35 cellular contexts compared by ENCODE assay signal in the genomic region with DNA sequence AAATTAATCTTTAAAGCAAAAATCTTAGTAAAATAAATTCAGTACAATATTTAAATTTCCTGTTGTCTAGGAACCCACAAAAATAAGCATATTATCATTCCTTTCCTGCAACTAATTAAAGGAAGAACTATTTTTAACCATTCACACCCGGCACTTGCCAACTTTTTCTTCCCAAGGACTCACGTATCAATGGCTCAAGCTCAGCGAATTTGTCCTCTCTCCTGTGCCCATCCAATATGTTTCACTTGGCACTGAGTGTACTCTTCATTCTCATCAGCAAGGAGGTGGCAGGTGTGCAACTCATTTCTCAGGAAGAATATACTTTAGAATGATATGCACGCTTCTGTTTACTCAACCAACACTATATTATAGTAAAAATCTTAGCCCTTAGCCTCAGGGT.
"Had no signal": no experiment of that assay in that cellular context is flagged by ENCODE, and none has a peak within 500 bp of the region (broad histone marks: within the 10 kb centered on the region; RNA-seq: fewer than 3 reads in every experiment).

No MANE protein-coding gene starts in this region.

- H3K27ac ChIP-seq: adrenal gland, body of pancreas, brain microvascular endothelial cell, breast epithelium, VCaP had no signal

- H3K4me3 ChIP-seq: adrenal gland, body of pancreas, breast epithelium had no signal

- H3K27me3 Mint-ChIP-seq: activated B cell treated with CpG ODN at 0.5 μM for 24 hours; activated CD4-positive, alpha-beta memory T cell treated with anti-CD3 and anti-CD28 coated beads for 36 hours; activated CD4-positive, alpha-beta T cell treated with anti-CD3 and anti-CD28 coated beads, Interleukin-2, amount 10 ng/mL, durations not matched to agents 24 days and 14 days; activated CD8-positive, alpha-beta T cell treated with anti-CD3 and anti-CD28 coated beads for 36 hours; activated naive CD8-positive, alpha-beta T cell treated with anti-CD3 and anti-CD28 coated beads for 36 hours; activated T-helper 17 cell treated with anti-CD3 and anti-CD28 coated beads, Interleukin-2, amount 50 U/mL, for 72 hours had no signal

- H3K4me1 ChIP-seq: adrenal gland, body of pancreas, breast epithelium had no signal

- H3K4me1 Mint-ChIP-seq: activated B cell treated with CpG ODN at 0.5 μM for 24 hours; activated CD4-positive, alpha-beta T cell treated with anti-CD3 and anti-CD28 coated beads, Interleukin-2, amount 10 ng/mL, durations not matched to agents 24 days and 14 days; activated naive CD8-positive, alpha-beta T cell treated with anti-CD3 and anti-CD28 coated beads for 36 hours; activated T-helper 17 cell treated with anti-CD3 and anti-CD28 coated beads, Interleukin-2, amount 50 U/mL, for 72 hours had no signal

- H3K27ac Mint-ChIP-seq: activated B cell treated with CpG ODN at 0.5 μM for 24 hours; activated CD4-positive, alpha-beta memory T cell treated with anti-CD3 and anti-CD28 coated beads for 36 hours; activated CD4-positive, alpha-beta T cell treated with anti-CD3 and anti-CD28 coated beads, Interleukin-2, amount 10 ng/mL, durations not matched to agents 24 days and 14 days; activated CD8-positive, alpha-beta T cell treated with anti-CD3 and anti-CD28 coated beads for 36 hours; activated naive CD4-positive, alpha-beta T cell treated with anti-CD3 and anti-CD28 coated beads for 36 hours; activated naive CD4-positive, alpha-beta T cell treated with anti-CD3 and anti-CD28 coated beads, Interleukin-2, amount 50 U/mL, for 72 hours; activated naive CD8-positive, alpha-beta T cell treated with anti-CD3 and anti-CD28 coated beads for 36 hours; activated T-cell treated with anti-CD3 and anti-CD28 coated beads, Interleukin-2, amount 50 U/mL, for 72 hours; activated T-helper 1 cell treated with anti-CD3 and anti-CD28 coated beads, Interleukin-12 subunit alpha, Interleukin-12 subunit beta, Interleukin-2, Interleukin-4 antibody, amounts not matched to agents 30 ng/mL and 10 ng/mL and 1 ng/mL, durations not matched to agents 14 hours and 24 hours and 36 hours; activated T-helper 17 cell treated with anti-CD3 and anti-CD28 coated beads, Interleukin-2, amount 50 U/mL, for 72 hours; T-helper 1 cell treated with Interleukin-12 subunit alpha and Interleukin-12 subunit beta and Interleukin-4 antibody, amounts not matched to agents 30 μg/mL and 1 μg/mL, for 36 hours; T-helper 2 cell treated with Interferon-gamma antibody and Interleukin-4, amounts not matched to agents 5 μg/mL and 100 μg/mL, for 36 hours had no signal

- H3K36me3 ChIP-seq: adrenal gland, brain microvascular endothelial cell, breast epithelium had no signal

- H3K27me3 ChIP-seq: adrenal gland, body of pancreas, brain microvascular endothelial cell, breast epithelium had no signal

- ATAC-seq: activated CD8-positive, alpha-beta T cell treated with anti-CD3 and anti-CD28 coated beads for 36 hours; activated naive CD4-positive, alpha-beta T cell treated with anti-CD3 and anti-CD28 coated beads, Interleukin-2, amount 50 U/mL, for 72 hours; activated T-cell treated with anti-CD3 and anti-CD28 coated beads, Interleukin-2, amount 50 U/mL, for 4 hours; activated T-cell treated with anti-CD3 and anti-CD28 coated beads, Interleukin-2, amount 50 U/mL, for 72 hours; activated T-helper 17 cell treated with anti-CD3 and anti-CD28 coated beads, Interleukin-2, amount 50 U/mL, for 72 hours; body of pancreas had no signal

- H3K4me3 Mint-ChIP-seq: activated B cell treated with CpG ODN at 0.5 μM for 24 hours; activated CD4-positive, alpha-beta memory T cell treated with anti-CD3 and anti-CD28 coated beads for 36 hours; activated CD4-positive, alpha-beta T cell treated with anti-CD3 and anti-CD28 coated beads, Interleukin-2, amount 10 ng/mL, durations not matched to agents 24 days and 14 days; activated CD8-positive, alpha-beta T cell treated with anti-CD3 and anti-CD28 coated beads for 36 hours; activated naive CD4-positive, alpha-beta T cell treated with anti-CD3 and anti-CD28 coated beads for 36 hours; activated naive CD8-positive, alpha-beta T cell treated with anti-CD3 and anti-CD28 coated beads for 36 hours; activated T-cell treated with anti-CD3 and anti-CD28 coated beads, Interleukin-2, amount 50 U/mL, for 4 hours; activated T-cell treated with anti-CD3 and anti-CD28 coated beads, Interleukin-2, amount 50 U/mL, for 72 hours; activated T-helper 1 cell treated with anti-CD3 and anti-CD28 coated beads, Interleukin-12 subunit alpha, Interleukin-12 subunit beta, Interleukin-2, Interleukin-4 antibody, amounts not matched to agents 30 ng/mL and 10 ng/mL and 1 ng/mL, durations not matched to agents 14 hours and 24 hours and 36 hours; activated T-helper 17 cell treated with anti-CD3 and anti-CD28 coated beads, Interleukin-2, amount 50 U/mL, for 72 hours; T-helper 1 cell treated with Interleukin-12 subunit alpha and Interleukin-12 subunit beta and Interleukin-4 antibody, amounts not matched to agents 30 μg/mL and 1 μg/mL, for 36 hours; T-helper 2 cell treated with Interferon-gamma antibody and Interleukin-4, amounts not matched to agents 5 μg/mL and 100 μg/mL, for 36 hours had no signal

- H3K9me3 ChIP-seq: adrenal gland, body of pancreas, breast epithelium had no signal

- H3K9me3 Mint-ChIP-seq: activated T-helper 1 cell treated with anti-CD3 and anti-CD28 coated beads, Interleukin-12 subunit alpha, Interleukin-12 subunit beta, Interleukin-2, Interleukin-4 antibody, amounts not matched to agents 30 ng/mL and 10 ng/mL and 1 ng/mL, durations not matched to agents 14 hours and 24 hours and 36 hours had no signal

- H3K36me3 Mint-ChIP-seq: activated CD4-positive, alpha-beta memory T cell treated with anti-CD3 and anti-CD28 coated beads for 36 hours; activated naive CD4-positive, alpha-beta T cell treated with anti-CD3 and anti-CD28 coated beads, Interleukin-2, amount 50 U/mL, for 72 hours; activated naive CD8-positive, alpha-beta T cell treated with anti-CD3 and anti-CD28 coated beads for 36 hours had no signal

- DNase-seq: activated B cell treated with CpG ODN at 0.5 μM for 24 hours; activated CD4-positive, alpha-beta memory T cell treated with anti-CD3 and anti-CD28 coated beads for 36 hours; activated CD4-positive, alpha-beta T cell treated with anti-CD3 and anti-CD28 coated beads for 4 hours; activated CD4-positive, alpha-beta T cell treated with anti-CD3 and anti-CD28 coated beads, Interleukin-2, amount 10 ng/mL, durations not matched to agents 24 days and 14 days; activated CD4-positive, alpha-beta T cell treated with anti-CD3 and anti-CD28 coated beads, Interleukin-2, amount 50 U/mL, for 1 hour; activated CD4-positive, alpha-beta T cell treated with anti-CD3 and anti-CD28 coated beads, Interleukin-2, amount 50 U/mL, for 4 hours; activated CD4-positive, CD25-positive, alpha-beta regulatory T cell treated with anti-CD3 and anti-CD28 coated beads, Interleukin-2, amount 50 U/mL, for 72 hours; activated CD8-positive, alpha-beta memory T cell treated with anti-CD3 and anti-CD28 coated beads, Interleukin-2, amount 50 U/mL, for 4 hours; activated CD8-positive, alpha-beta T cell treated with anti-CD3 and anti-CD28 coated beads for 36 hours; activated effector memory CD4-positive, alpha-beta T cell treated with anti-CD3 and anti-CD28 coated beads, Interleukin-2, amount 50 U/mL, for 16 hours; activated gamma-delta T cell treated with Interleukin-2 at 50 U/mL for 16 hours; activated naive CD4-positive, alpha-beta T cell; activated naive CD4-positive, alpha-beta T cell treated with anti-CD3 and anti-CD28 coated beads for 36 hours; activated naive CD4-positive, alpha-beta T cell treated with anti-CD3 and anti-CD28 coated beads, Interleukin-2, amount 50 U/mL, for 16 hours; activated naive CD8-positive, alpha-beta T cell treated with anti-CD3 and anti-CD28 coated beads for 36 hours; activated T-cell treated with anti-CD3 and anti-CD28 coated beads for 4 hours; activated T-cell treated with anti-CD3 and anti-CD28 coated beads, Interleukin-2, amount 50 U/mL, for 1 hour; activated T-cell treated with anti-CD3 and anti-CD28 coated beads, Interleukin-2, amount 50 U/mL, for 4 hours; activated T-cell treated with anti-CD3 and anti-CD28 coated beads, Interleukin-2, amount 50 U/mL, for 72 hours; adrenal gland; amniotic stem cell; aorta; body of pancreas; brain microvascular endothelial cell; central memory CD4-positive, alpha-beta T cell; T-helper 1 cell; T-helper 2 cell; T-helper 9 cell had no signal
